2 cellular contexts compared by ENCODE assay signal in the genomic region with DNA sequence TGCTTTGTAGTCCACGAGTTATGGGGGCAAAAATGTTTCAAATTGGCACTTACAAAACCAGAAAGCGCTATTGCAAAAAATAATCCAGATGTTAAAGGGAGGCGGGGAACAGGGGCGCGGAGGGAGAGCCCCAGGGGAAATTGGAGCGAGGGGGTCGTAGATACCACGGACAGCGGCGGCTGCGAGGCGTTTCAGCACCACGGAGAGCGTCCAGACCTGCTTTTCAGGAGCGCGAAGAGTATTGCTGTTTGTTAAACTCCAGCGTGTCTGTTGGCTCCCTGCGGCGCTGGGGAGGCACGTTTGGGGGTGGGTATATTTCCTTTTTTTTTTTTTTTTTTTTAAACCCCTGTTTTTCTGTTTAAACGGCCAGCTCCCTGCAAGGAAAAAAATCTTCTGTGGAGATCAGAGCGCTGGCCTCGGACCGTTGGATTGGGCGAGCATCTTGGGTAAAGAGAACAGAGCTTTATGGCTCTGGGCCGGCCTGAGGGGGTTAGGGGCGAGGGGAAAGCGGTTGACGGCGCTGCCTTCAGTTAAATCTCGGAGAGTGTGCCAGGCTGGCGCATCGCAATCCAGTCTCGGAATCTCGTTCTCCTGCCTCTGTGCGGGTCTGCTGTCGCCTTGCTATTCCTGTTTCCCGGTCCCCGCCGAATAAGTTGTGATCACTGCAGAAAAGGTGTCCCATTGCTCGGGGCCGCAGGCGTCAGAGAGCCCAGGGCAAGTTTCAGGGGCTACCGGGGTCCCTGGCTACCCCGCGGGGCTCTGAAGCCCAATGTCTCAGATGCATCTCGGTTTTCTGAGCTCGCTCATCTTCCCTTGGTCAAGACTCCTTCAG.
TF ChIP-seq lines count a peak whose summit lies in the region.

GLRA1 (minus strand) TSS at position 288 of the 832 bp plus-strand sequence. CDS start 302 bp downstream, outside the sequence.

TF ChIP-seq in A549, 52 proteins besides CTCF, POLR2A, EP300 and RAD21:
- TF ChIP-seq REST (IDR thresholded peaks at IDR 0.05) (peak; percentile 99), RARB (CRISPR knock-in tag; IDR thresholded peaks at IDR 0.05) (no peak), POLR2AphosphoS2 (conservative IDR thresholded peaks at IDR 0.05; ENCODE audit: low read length) (no peak), EHMT2 (IDR thresholded peaks at IDR 0.05; ENCODE audit: low read depth) (peak; percentile 98), HOXB5 (CRISPR knock-in tag; IDR thresholded peaks at IDR 0.05) (peak; percentile 78; the same call in 1 of the 2 replicates), FOXS1 (CRISPR knock-in tag; IDR thresholded peaks at IDR 0.05) (peak; percentile 75; the same call in 1 of the 2 replicates), HOXB13 (CRISPR knock-in tag; IDR thresholded peaks at IDR 0.05; ENCODE audit: low read depth) (0 out of 2 replicates have a peak, but pooled peaks have one; percentile 60), ZSCAN20 (CRISPR knock-in tag; IDR thresholded peaks at IDR 0.05) (peak; percentile 16; the same call in 1 of the 2 replicates), RFX5 (IDR thresholded peaks at IDR 0.05) (no peak)

TF ChIP-seq in HEK293, 187 proteins besides CTCF, POLR2A, EP300 and RAD21 (continued from another document and continues in another):
- no peak for TF ChIP-seq ZNF280C (tag by site-specific recombination; IDR thresholded peaks at IDR 0.05)
- TF ChIP-seq ZNF549 (tag by site-specific recombination; IDR thresholded peaks at IDR 0.05), result no peak
- TF ChIP-seq, protein P1, sequence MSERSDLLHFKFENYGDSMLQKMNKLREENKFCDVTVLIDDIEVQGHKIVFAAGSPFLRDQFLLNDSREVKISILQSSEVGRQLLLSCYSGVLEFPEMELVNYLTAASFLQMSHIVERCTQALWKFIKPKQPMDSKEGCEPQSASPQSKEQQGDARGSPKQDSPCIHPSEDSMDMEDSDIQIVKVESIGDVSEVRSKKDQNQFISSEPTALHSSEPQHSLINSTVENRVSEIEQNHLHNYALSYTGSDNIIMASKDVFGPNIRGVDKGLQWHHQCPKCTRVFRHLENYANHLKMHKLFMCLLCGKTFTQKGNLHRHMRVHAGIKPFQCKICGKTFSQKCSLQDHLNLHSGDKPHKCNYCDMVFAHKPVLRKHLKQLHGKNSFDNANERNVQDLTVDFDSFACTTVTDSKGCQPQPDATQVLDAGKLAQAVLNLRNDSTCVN (tag by site-specific recombination; optimal IDR thresholded peaks at IDR 0.05), result no peak
- no peak for TF ChIP-seq ZNF23 (tag by site-specific recombination; IDR thresholded peaks at IDR 0.05; ENCODE audit: borderline replicate concordance)
- no peak for TF ChIP-seq ZSCAN16 (tag by site-specific recombination; IDR thresholded peaks at IDR 0.05)
- TF ChIP-seq, protein P2, sequence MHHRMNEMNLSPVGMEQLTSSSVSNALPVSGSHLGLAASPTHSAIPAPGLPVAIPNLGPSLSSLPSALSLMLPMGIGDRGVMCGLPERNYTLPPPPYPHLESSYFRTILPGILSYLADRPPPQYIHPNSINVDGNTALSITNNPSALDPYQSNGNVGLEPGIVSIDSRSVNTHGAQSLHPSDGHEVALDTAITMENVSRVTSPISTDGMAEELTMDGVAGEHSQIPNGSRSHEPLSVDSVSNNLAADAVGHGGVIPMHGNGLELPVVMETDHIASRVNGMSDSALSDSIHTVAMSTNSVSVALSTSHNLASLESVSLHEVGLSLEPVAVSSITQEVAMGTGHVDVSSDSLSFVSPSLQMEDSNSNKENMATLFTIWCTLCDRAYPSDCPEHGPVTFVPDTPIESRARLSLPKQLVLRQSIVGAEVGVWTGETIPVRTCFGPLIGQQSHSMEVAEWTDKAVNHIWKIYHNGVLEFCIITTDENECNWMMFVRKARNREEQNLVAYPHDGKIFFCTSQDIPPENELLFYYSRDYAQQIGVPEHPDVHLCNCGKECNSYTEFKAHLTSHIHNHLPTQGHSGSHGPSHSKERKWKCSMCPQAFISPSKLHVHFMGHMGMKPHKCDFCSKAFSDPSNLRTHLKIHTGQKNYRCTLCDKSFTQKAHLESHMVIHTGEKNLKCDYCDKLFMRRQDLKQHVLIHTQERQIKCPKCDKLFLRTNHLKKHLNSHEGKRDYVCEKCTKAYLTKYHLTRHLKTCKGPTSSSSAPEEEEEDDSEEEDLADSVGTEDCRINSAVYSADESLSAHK (tag by site-specific recombination; IDR thresholded peaks at IDR 0.05), result no peak
- TF ChIP-seq, protein P3, sequence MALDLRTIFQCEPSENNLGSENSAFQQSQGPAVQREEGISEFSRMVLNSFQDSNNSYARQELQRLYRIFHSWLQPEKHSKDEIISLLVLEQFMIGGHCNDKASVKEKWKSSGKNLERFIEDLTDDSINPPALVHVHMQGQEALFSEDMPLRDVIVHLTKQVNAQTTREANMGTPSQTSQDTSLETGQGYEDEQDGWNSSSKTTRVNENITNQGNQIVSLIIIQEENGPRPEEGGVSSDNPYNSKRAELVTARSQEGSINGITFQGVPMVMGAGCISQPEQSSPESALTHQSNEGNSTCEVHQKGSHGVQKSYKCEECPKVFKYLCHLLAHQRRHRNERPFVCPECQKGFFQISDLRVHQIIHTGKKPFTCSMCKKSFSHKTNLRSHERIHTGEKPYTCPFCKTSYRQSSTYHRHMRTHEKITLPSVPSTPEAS (tag by site-specific recombination; IDR thresholded peaks at IDR 0.05), result no peak
- no peak for TF ChIP-seq ZNF248 (tag by site-specific recombination; IDR thresholded peaks at IDR 0.05)
- no peak for TF ChIP-seq ZNF341 (tag by site-specific recombination; IDR thresholded peaks at IDR 0.05; ENCODE audit: low read depth)
- no peak for TF ChIP-seq KLF8 (tag by site-specific recombination; IDR thresholded peaks at IDR 0.05)
- TF ChIP-seq ZNF302 (tag by site-specific recombination; IDR thresholded peaks at IDR 0.05; ENCODE audit: low read depth), result no peak
- TF ChIP-seq ZNF596 (tag by site-specific recombination; IDR thresholded peaks at IDR 0.05), result no peak; the same call in 1 of the 2 replicates
- no peak for TF ChIP-seq ZNF670 (tag by site-specific recombination; IDR thresholded peaks at IDR 0.05; ENCODE audit: low read depth)
- TF ChIP-seq KLF9 (tag by site-specific recombination; IDR thresholded peaks at IDR 0.05; ENCODE audit: low read depth), result no peak
- TF ChIP-seq, protein P4, sequence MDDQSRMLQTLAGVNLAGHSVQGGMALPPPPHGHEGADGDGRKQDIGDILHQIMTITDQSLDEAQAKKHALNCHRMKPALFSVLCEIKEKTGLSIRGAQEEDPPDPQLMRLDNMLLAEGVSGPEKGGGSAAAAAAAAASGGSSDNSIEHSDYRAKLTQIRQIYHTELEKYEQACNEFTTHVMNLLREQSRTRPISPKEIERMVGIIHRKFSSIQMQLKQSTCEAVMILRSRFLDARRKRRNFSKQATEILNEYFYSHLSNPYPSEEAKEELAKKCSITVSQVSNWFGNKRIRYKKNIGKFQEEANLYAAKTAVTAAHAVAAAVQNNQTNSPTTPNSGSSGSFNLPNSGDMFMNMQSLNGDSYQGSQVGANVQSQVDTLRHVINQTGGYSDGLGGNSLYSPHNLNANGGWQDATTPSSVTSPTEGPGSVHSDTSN (CRISPR knock-in tag; IDR thresholded peaks at IDR 0.05), result peak; percentile 98
- TF ChIP-seq ZNF324 (tag by site-specific recombination; IDR thresholded peaks at IDR 0.05), result no peak
- no peak for TF ChIP-seq ZNF239 (tag by site-specific recombination; IDR thresholded peaks at IDR 0.05)
- TF ChIP-seq, protein P5, sequence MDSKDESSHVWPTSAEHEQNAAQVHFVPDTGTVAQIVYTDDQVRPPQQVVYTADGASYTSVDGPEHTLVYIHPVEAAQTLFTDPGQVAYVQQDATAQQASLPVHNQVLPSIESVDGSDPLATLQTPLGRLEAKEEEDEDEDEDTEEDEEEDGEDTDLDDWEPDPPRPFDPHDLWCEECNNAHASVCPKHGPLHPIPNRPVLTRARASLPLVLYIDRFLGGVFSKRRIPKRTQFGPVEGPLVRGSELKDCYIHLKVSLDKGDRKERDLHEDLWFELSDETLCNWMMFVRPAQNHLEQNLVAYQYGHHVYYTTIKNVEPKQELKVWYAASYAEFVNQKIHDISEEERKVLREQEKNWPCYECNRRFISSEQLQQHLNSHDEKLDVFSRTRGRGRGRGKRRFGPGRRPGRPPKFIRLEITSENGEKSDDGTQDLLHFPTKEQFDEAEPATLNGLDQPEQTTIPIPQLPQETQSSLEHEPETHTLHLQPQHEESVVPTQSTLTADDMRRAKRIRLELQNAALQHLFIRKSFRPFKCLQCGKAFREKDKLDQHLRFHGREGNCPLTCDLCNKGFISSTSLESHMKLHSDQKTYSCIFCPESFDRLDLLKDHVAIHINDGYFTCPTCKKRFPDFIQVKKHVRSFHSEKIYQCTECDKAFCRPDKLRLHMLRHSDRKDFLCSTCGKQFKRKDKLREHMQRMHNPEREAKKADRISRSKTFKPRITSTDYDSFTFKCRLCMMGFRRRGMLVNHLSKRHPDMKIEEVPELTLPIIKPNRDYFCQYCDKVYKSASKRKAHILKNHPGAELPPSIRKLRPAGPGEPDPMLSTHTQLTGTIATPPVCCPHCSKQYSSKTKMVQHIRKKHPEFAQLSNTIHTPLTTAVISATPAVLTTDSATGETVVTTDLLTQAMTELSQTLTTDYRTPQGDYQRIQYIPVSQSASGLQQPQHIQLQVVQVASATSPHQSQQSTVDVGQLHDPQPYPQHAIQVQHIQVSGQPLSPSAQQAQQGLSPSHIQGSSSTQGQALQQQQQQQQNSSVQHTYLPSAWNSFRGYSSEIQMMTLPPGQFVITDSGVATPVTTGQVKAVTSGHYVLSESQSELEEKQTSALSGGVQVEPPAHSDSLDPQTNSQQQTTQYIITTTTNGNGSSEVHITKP (tag by site-specific recombination; IDR thresholded peaks at IDR 0.05), result no peak
- TF ChIP-seq, protein P6, sequence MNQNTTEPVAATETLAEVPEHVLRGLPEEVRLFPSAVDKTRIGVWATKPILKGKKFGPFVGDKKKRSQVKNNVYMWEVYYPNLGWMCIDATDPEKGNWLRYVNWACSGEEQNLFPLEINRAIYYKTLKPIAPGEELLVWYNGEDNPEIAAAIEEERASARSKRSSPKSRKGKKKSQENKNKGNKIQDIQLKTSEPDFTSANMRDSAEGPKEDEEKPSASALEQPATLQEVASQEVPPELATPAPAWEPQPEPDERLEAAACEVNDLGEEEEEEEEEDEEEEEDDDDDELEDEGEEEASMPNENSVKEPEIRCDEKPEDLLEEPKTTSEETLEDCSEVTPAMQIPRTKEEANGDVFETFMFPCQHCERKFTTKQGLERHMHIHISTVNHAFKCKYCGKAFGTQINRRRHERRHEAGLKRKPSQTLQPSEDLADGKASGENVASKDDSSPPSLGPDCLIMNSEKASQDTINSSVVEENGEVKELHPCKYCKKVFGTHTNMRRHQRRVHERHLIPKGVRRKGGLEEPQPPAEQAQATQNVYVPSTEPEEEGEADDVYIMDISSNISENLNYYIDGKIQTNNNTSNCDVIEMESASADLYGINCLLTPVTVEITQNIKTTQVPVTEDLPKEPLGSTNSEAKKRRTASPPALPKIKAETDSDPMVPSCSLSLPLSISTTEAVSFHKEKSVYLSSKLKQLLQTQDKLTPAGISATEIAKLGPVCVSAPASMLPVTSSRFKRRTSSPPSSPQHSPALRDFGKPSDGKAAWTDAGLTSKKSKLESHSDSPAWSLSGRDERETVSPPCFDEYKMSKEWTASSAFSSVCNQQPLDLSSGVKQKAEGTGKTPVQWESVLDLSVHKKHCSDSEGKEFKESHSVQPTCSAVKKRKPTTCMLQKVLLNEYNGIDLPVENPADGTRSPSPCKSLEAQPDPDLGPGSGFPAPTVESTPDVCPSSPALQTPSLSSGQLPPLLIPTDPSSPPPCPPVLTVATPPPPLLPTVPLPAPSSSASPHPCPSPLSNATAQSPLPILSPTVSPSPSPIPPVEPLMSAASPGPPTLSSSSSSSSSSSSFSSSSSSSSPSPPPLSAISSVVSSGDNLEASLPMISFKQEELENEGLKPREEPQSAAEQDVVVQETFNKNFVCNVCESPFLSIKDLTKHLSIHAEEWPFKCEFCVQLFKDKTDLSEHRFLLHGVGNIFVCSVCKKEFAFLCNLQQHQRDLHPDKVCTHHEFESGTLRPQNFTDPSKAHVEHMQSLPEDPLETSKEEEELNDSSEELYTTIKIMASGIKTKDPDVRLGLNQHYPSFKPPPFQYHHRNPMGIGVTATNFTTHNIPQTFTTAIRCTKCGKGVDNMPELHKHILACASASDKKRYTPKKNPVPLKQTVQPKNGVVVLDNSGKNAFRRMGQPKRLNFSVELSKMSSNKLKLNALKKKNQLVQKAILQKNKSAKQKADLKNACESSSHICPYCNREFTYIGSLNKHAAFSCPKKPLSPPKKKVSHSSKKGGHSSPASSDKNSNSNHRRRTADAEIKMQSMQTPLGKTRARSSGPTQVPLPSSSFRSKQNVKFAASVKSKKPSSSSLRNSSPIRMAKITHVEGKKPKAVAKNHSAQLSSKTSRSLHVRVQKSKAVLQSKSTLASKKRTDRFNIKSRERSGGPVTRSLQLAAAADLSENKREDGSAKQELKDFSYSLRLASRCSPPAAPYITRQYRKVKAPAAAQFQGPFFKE (tag by site-specific recombination; IDR thresholded peaks at IDR 0.05; ENCODE audit: borderline replicate concordance), result no peak
- no peak for TF ChIP-seq ZNF184 (tag by site-specific recombination; IDR thresholded peaks at IDR 0.05)
- TF ChIP-seq ZNF133 (tag by site-specific recombination; IDR thresholded peaks at IDR 0.05), result no peak
- TF ChIP-seq KLF1 (tag by site-specific recombination; IDR thresholded peaks at IDR 0.05), result no peak
- TF ChIP-seq ZNF19 (tag by site-specific recombination; IDR thresholded peaks at IDR 0.05; ENCODE audit: low read depth), result no peak
- no peak for TF ChIP-seq KLF17 (tag by site-specific recombination; IDR thresholded peaks at IDR 0.05)
- TF ChIP-seq GLIS2 (tag by site-specific recombination; IDR thresholded peaks at IDR 0.05), result 0 out of 2 replicates have a peak, but pooled peaks have one; percentile 10
- TF ChIP-seq ZNF121 (tag by site-specific recombination; IDR thresholded peaks at IDR 0.05), result no peak
- TF ChIP-seq ZNF610 (tag by site-specific recombination; IDR thresholded peaks at IDR 0.05; ENCODE audit: borderline replicate concordance), result no peak
- peak; percentile 81; the same call in 1 of the 2 replicates for TF ChIP-seq MEIS1 (CRISPR knock-in tag; IDR thresholded peaks at IDR 0.05; ENCODE audit: borderline replicate concordance)
- TF ChIP-seq ZNF202 (tag by site-specific recombination; IDR thresholded peaks at IDR 0.05; ENCODE audit: borderline replicate concordance), result no peak
- no peak for TF ChIP-seq ZNF623 (tag by site-specific recombination; IDR thresholded peaks at IDR 0.05)
- TF ChIP-seq HOXD13 (CRISPR knock-in tag; IDR thresholded peaks at IDR 0.05; ENCODE audit: borderline replicate concordance), result peak; percentile 93
